10 cellular contexts compared by ENCODE assay signal in genomic region chr4:113758361-113758760, GRCh38. TPM values are rescaled to one million over a fixed set of nuclear protein-coding genes. Genes with fewer than 3 reads are reported as not detected.
DNase-seq lines count a peak whose midpoint lies in the region; ATAC-seq and TF ChIP-seq lines count a peak whose summit lies in the region.
"Had no signal": no experiment of that assay in that cellular context is flagged by ENCODE, and none has a peak within 500 bp of the region (broad histone marks: within the 10 kb centered on the region; RNA-seq: fewer than 3 reads in every experiment).

No MANE protein-coding gene starts in this region.

- H3K4me1 ChIP-seq in fibroblast of lung (ENCODE audit: control insufficient read depth, extremely low read depth, insufficient read depth, low read length): peaks cover 4% of the 10 kb centered on the region
- peaks cover 34% of the 10 kb centered on the region for H3K4me1 ChIP-seq in smooth muscle cell (ENCODE audit: low read depth)
- H3K4me1 ChIP-seq: parathyroid adenoma, testis had no signal

- H3K27ac ChIP-seq in fibroblast of lung (ENCODE audit: insufficient read depth, low read length) (peak overlapping the region; percentile 99), smooth muscle cell (ENCODE audit: low read depth) (no peak overlapping the region)
- H3K27ac ChIP-seq: parathyroid adenoma, testis had no signal

- H3K4me3 Mint-ChIP-seq in activated CD8-positive, alpha-beta memory T cell treated with anti-CD3 and anti-CD28 coated beads, Interleukin-2, amount 10 ng/mL, durations not matched to agents 7 days and 5 days: peak overlapping the region; percentile 89

- H3K36me3 Mint-ChIP-seq in activated CD8-positive, alpha-beta memory T cell treated with anti-CD3 and anti-CD28 coated beads, Interleukin-2, amount 10 ng/mL, durations not matched to agents 7 days and 5 days: peaks cover 22% of the 10 kb centered on the region

- no peak for TF ChIP-seq CTCF in fibroblast of lung (conservative IDR thresholded peaks at IDR 0.05 in 1 of 2, IDR thresholded peaks at IDR 0.05 in 1 of 2; ENCODE audit: low read depth in 1 of 2, low read length in 2 of 2)
- no peak for TF ChIP-seq CTCF in smooth muscle cell (IDR thresholded peaks at IDR 0.05; ENCODE audit: borderline replicate concordance, insufficient read depth, poor library complexity, severe bottlenecking)

- peak overlapping the region; percentile 88 for H3K4me2 ChIP-seq in fibroblast of lung (ENCODE audit: extremely low read depth, insufficient read depth, low read length)
- peak overlapping the region; percentile 90 for H3K4me2 ChIP-seq in smooth muscle cell

- H3K4me3 ChIP-seq in fibroblast of lung (replicated peaks in 1 of 4; ENCODE audit: control extremely low read depth in 1 of 4, insufficient read depth in 1 of 4, low read depth in 3 of 4, low read length in 4 of 4) (peak overlapping the region; percentile 80 to 95 (median 90)), smooth muscle cell (peak overlapping the region; percentile 91), H7 (ENCODE audit: insufficient read depth, low read depth, low read length) (no peak overlapping the region)
- H3K4me3 ChIP-seq: testis had no signal

- H3K9ac ChIP-seq in fibroblast of lung (ENCODE audit: insufficient read depth, low read length) (peak overlapping the region; percentile 36), smooth muscle cell (ENCODE audit: low read depth) (no peak overlapping the region)
- H3K9ac ChIP-seq: parathyroid adenoma had no signal

- ATAC-seq in activated CD8-positive, alpha-beta memory T cell treated with anti-CD3 and anti-CD28 coated beads, Interleukin-2, amount 10 ng/mL, durations not matched to agents 7 days and 5 days: no peak
- no peak for ATAC-seq in GM19397 (IDR thresholded peaks at IDR 0.05; ENCODE audit: unreplicated experiment)

- peaks cover 3% of the 10 kb centered on the region for H3K27me3 Mint-ChIP-seq in activated CD8-positive, alpha-beta memory T cell treated with anti-CD3 and anti-CD28 coated beads, Interleukin-2, amount 10 ng/mL, durations not matched to agents 7 days and 5 days

- H3K9me3 ChIP-seq in fibroblast of lung (ENCODE audit: control insufficient read depth, insufficient read depth, low read depth, low read length): no peaks in the 10 kb centered on the region
- H3K9me3 ChIP-seq in smooth muscle cell (replicated peaks; ENCODE audit: low read depth): no peaks in the 10 kb centered on the region
- H3K9me3 ChIP-seq: testis had no signal

- H3K79me2 ChIP-seq in fibroblast of lung (ENCODE audit: control insufficient read depth, insufficient read depth, low read length) (peaks cover 72% of the 10 kb centered on the region), smooth muscle cell (ENCODE audit: low read depth) (peaks cover 56% of the 10 kb centered on the region)
- H3K79me2 ChIP-seq: parathyroid adenoma had no signal

- CTCF ChIA-PET in activated CD8-positive, alpha-beta memory T cell treated with anti-CD3 and anti-CD28 coated beads, Interleukin-2, amount 10 ng/mL, durations not matched to agents 7 days and 5 days (lab: Charles Lee): interaction anchor here (3.0 kb wide), 1 partner anchor 211 kb away, joined by 17 read pairs; no protein-coding TSS in a partner anchor

- H4K20me1 ChIP-seq in fibroblast of lung (ENCODE audit: control insufficient read depth, extremely low read depth, insufficient read depth, low read length): no peaks in the 10 kb centered on the region
- H4K20me1 ChIP-seq in smooth muscle cell (ENCODE audit: low read depth): no peaks in the 10 kb centered on the region

- peaks cover 45% of the 10 kb centered on the region for H3K4me1 Mint-ChIP-seq in activated CD8-positive, alpha-beta memory T cell treated with anti-CD3 and anti-CD28 coated beads, Interleukin-2, amount 10 ng/mL, durations not matched to agents 7 days and 5 days

- 74% methylated on average over 5 of the region's 5 CpGs for WGBS in smooth muscle cell (ENCODE audit: low lambda C conversion rate)

- H2AFZ ChIP-seq in fibroblast of lung (ENCODE audit: low read length) (no peak overlapping the region), smooth muscle cell (ENCODE audit: low read depth) (no peak overlapping the region)
- H2AFZ ChIP-seq: parathyroid adenoma had no signal

- no peaks in the 10 kb centered on the region for H3K9me3 Mint-ChIP-seq in activated CD8-positive, alpha-beta memory T cell treated with anti-CD3 and anti-CD28 coated beads, Interleukin-2, amount 10 ng/mL, durations not matched to agents 7 days and 5 days (ENCODE audit: low read depth)

- H3K27me3 ChIP-seq in fibroblast of lung (ENCODE audit: control insufficient read depth, insufficient read depth, low read length) (no peaks in the 10 kb centered on the region), smooth muscle cell (ENCODE audit: low read depth) (no peaks in the 10 kb centered on the region), H7 (ENCODE audit: control insufficient read depth, insufficient read depth, low read length) (peaks cover 10% of the 10 kb centered on the region)
- H3K27me3 ChIP-seq: testis had no signal

- no peak for DNase-seq in activated CD8-positive, alpha-beta memory T cell treated with anti-CD3 and anti-CD28 coated beads, Interleukin-2, amount 10 ng/mL, durations not matched to agents 7 days and 5 days
- no peak for DNase-seq in activated CD8-positive, alpha-beta memory T cell treated with anti-CD3 and anti-CD28 coated beads, Interleukin-2, amount 50 U/mL, for 48 hours
- DNase-seq in RKO (ENCODE audit: low spot score): peak; percentile 50
- peak in 1 of 2 donors; percentile 87 for DNase-seq in fibroblast of lung (ENCODE audit: low read depth in 2 of 2)
- no peak for DNase-seq in smooth muscle cell (lab: John Stamatoyannopoulos, UW; ENCODE audit: unreplicated experiment)
- DNase-seq in mucosa of gallbladder (ENCODE audit: low spot score): no peak
- DNase-seq in H7: no peak
- DNase-seq: testis had no signal

- no peaks in the 10 kb centered on the region for H3K36me3 ChIP-seq in fibroblast of lung (ENCODE audit: control insufficient read depth, insufficient read depth, low read length)
- H3K36me3 ChIP-seq in smooth muscle cell (ENCODE audit: low read depth): no peaks in the 10 kb centered on the region
- H3K36me3 ChIP-seq in H7 (replicated peaks; ENCODE audit: control insufficient read depth, insufficient read depth, low read length): no peaks in the 10 kb centered on the region

- peak overlapping the region; percentile 76 for H3K27ac Mint-ChIP-seq in activated CD8-positive, alpha-beta memory T cell treated with anti-CD3 and anti-CD28 coated beads, Interleukin-2, amount 10 ng/mL, durations not matched to agents 7 days and 5 days

- H3F3A ChIP-seq in smooth muscle cell (ENCODE audit: low read depth): peaks cover 13% of the 10 kb centered on the region

RNA-seq across cellular contexts. Expression of gene CAMK2D, which starts 3.2 kb away (rescaled TPM):
- 10 to 100 TPM; 33.6 to 43.1 TPM for total RNA-seq in activated CD8-positive, alpha-beta memory T cell treated with anti-CD3 and anti-CD28 coated beads, Interleukin-2, amount 10 ng/mL, durations not matched to agents 7 days and 5 days
- total RNA-seq in fibroblast of lung (196 and 262 TPM in 2 replicates), smooth muscle cell (36.0 and 45.3 TPM in 2 replicates), mucosa of gallbladder (61.0 TPM)
- polyA plus RNA-seq in fibroblast of lung (120 TPM in 2 replicates), smooth muscle cell (14.2 and 17.2 TPM in 2 replicates)
- 83.5 and 87.6 TPM in 2 replicates for polyA plus RNA-seq in fibroblast of lung (2012)
- polyA minus RNA-seq in fibroblast of lung (ENCODE audit: low replicate concordance): 41.6 and 46.6 TPM in 2 replicates
- 21.5 and 29.0 TPM in 2 replicates for total RNA-seq in H7 (2014; rRNA removed; shearing (Covaris generic))
